ENCODE assay signal across 1 cellular context in genomic region chr3:133675631-133676335, GRCh38.
A peak's percentile ranks its signal among the peaks of the same experiment; 100 is the strongest.
TF ChIP-seq lines count a peak whose summit lies in the region.

No MANE protein-coding gene starts in this region.

TF ChIP-seq in HepG2, 621 proteins besides CTCF, POLR2A, EP300 and RAD21 (continued from another document and continues in another):
- TF ChIP-seq SNAI1 (CRISPR knock-in tag; IDR thresholded peaks at IDR 0.05; ENCODE audit: borderline replicate concordance) (no peak), MATR3 (CRISPR knock-in tag; IDR thresholded peaks at IDR 0.05) (no peak), SMAD9 (CRISPR knock-in tag; IDR thresholded peaks at IDR 0.05) (no peak), MEF2D (CRISPR knock-in tag; IDR thresholded peaks at IDR 0.05) (peak; percentile 99), GMEB1 (CRISPR knock-in tag; IDR thresholded peaks at IDR 0.05; ENCODE audit: borderline replicate concordance) (0 out of 2 replicates have a peak, but pooled peaks have one; percentile 21), MED13 (CRISPR knock-in tag; IDR thresholded peaks at IDR 0.05) (no peak), KMT2A (CRISPR knock-in tag; IDR thresholded peaks at IDR 0.05) (no peak), ZNF749 (CRISPR knock-in tag; IDR thresholded peaks at IDR 0.05; ENCODE audit: borderline replicate concordance) (no peak), PLSCR1 (CRISPR knock-in tag; IDR thresholded peaks at IDR 0.05; ENCODE audit: borderline replicate concordance) (no peak), GTF3A (CRISPR knock-in tag; conservative IDR thresholded peaks at IDR 0.05) (0 out of 2 replicates have a peak, but pooled peaks have one; percentile 18), TMF1 (CRISPR knock-in tag; IDR thresholded peaks at IDR 0.05; ENCODE audit: low read depth) (no peak), ZNF354B (CRISPR knock-in tag; IDR thresholded peaks at IDR 0.05) (no peak), ZNF224 (CRISPR knock-in tag; IDR thresholded peaks at IDR 0.05) (no peak), RELA (CRISPR knock-in tag; IDR thresholded peaks at IDR 0.05) (no peak), NCOA2 (CRISPR knock-in tag; IDR thresholded peaks at IDR 0.05) (peak; percentile 86), XBP1 (CRISPR knock-in tag; IDR thresholded peaks at IDR 0.05) (no peak), GATA4 (IDR thresholded peaks at IDR 0.05; ENCODE audit: borderline replicate concordance, low read depth) (no peak), TIGD3 (CRISPR knock-in tag; IDR thresholded peaks at IDR 0.05; ENCODE audit: borderline replicate concordance) (no peak), POLR2G (IDR thresholded peaks at IDR 0.05; ENCODE audit: low read depth, low read length) (no peak), PITX1 (CRISPR knock-in tag; IDR thresholded peaks at IDR 0.05) (peak; percentile 87), U2AF1 (optimal IDR thresholded peaks at IDR 0.05; ENCODE audit: low read depth, low read length) (no peak), ZNF326 (CRISPR knock-in tag; IDR thresholded peaks at IDR 0.05; ENCODE audit: borderline replicate concordance) (no peak), BCL6 (CRISPR knock-in tag; IDR thresholded peaks at IDR 0.05) (peak; percentile 89), DMAP1 (CRISPR knock-in tag; IDR thresholded peaks at IDR 0.05) (no peak), CEBPB (IDR thresholded peaks at IDR 0.05; ENCODE audit: borderline replicate concordance, low read depth, low read length) (peak; percentile 80), ZNF777 (CRISPR knock-in tag; IDR thresholded peaks at IDR 0.05) (no peak), NFKB2 (CRISPR knock-in tag; IDR thresholded peaks at IDR 0.05; ENCODE audit: borderline replicate concordance) (no peak), HNF4G (IDR thresholded peaks at IDR 0.05; ENCODE audit: borderline replicate concordance, low read depth, low read length) (peak; percentile 54; the same call in 1 of the 2 replicates), HNF4G (CRISPR knock-in tag; IDR thresholded peaks at IDR 0.05; ENCODE audit: borderline replicate concordance, low read depth) (no peak), SP2 (CRISPR knock-in tag; IDR thresholded peaks at IDR 0.05) (no peak), HDAC1 (CRISPR knock-in tag; IDR thresholded peaks at IDR 0.05) (peak; percentile 71), ARID4A (CRISPR knock-in tag; IDR thresholded peaks at IDR 0.05; ENCODE audit: borderline replicate concordance) (peak; percentile 60; the same call in 1 of the 2 replicates), ZEB1 (IDR thresholded peaks at IDR 0.05; ENCODE audit: insufficient replicate concordance, low read depth) (peak; percentile 57), ZNF704 (CRISPR knock-in tag; IDR thresholded peaks at IDR 0.05; ENCODE audit: borderline replicate concordance) (no peak), MED1 (CRISPR knock-in tag; IDR thresholded peaks at IDR 0.05) (peak; percentile 91), GLMP (CRISPR knock-in tag; IDR thresholded peaks at IDR 0.05; ENCODE audit: borderline replicate concordance) (no peak), ONECUT2 (CRISPR knock-in tag; IDR thresholded peaks at IDR 0.05) (0 out of 2 replicates have a peak, but pooled peaks have one; percentile 29), ZNF3 (CRISPR knock-in tag; IDR thresholded peaks at IDR 0.05) (no peak), IKZF1 (IDR thresholded peaks at IDR 0.05) (no peak), ZNF709 (CRISPR knock-in tag; IDR thresholded peaks at IDR 0.05) (0 out of 2 replicates have a peak, but pooled peaks have one; percentile 15), PHF21A (CRISPR knock-in tag; IDR thresholded peaks at IDR 0.05) (peak; percentile 92), PHF8 (CRISPR knock-in tag; IDR thresholded peaks at IDR 0.05) (no peak), HMGXB4 (CRISPR knock-in tag; IDR thresholded peaks at IDR 0.05; ENCODE audit: borderline replicate concordance in 1 of 2, low read depth in 1 of 2) (peak in 1 of 2 experiments; percentile 19; a peak in 1 of 4 replicates), MTA1 (CRISPR knock-in tag; IDR thresholded peaks at IDR 0.05; ENCODE audit: borderline replicate concordance) (no peak; the same call in 1 of the 2 replicates), GATAD1 (CRISPR knock-in tag; IDR thresholded peaks at IDR 0.05) (0 out of 2 replicates have a peak, but pooled peaks have one; percentile 11), ZNF33A (CRISPR knock-in tag; IDR thresholded peaks at IDR 0.05; ENCODE audit: borderline replicate concordance) (0 out of 2 replicates have a peak, but pooled peaks have one; percentile 13), RBM22 (optimal IDR thresholded peaks at IDR 0.05; ENCODE audit: low read length) (no peak), ZNF296 (CRISPR knock-in tag; conservative IDR thresholded peaks at IDR 0.05) (no peak), TCF12 (IDR thresholded peaks at IDR 0.05) (no peak), TCF12 (CRISPR knock-in tag; IDR thresholded peaks at IDR 0.05) (0 out of 2 replicates have a peak, but pooled peaks have one; percentile 45), ZNF570 (CRISPR knock-in tag; IDR thresholded peaks at IDR 0.05; ENCODE audit: borderline replicate concordance) (no peak), ZNF121 (CRISPR knock-in tag; IDR thresholded peaks at IDR 0.05) (no peak), CBX1 (IDR thresholded peaks at IDR 0.05; ENCODE audit: low read depth) (no peak), SUZ12 (IDR thresholded peaks at IDR 0.05; ENCODE audit: low read depth, low read length) (no peak), SAFB2 (CRISPR knock-in tag; IDR thresholded peaks at IDR 0.05; ENCODE audit: borderline replicate concordance, low read depth) (no peak; the same call in 1 of the 2 replicates), MAFK (conservative IDR thresholded peaks at IDR 0.05 in 1 of 2, IDR thresholded peaks at IDR 0.05 in 1 of 2; ENCODE audit: low read length in 2 of 2) (0 out of 4 replicates have a peak, but pooled peaks of 1 of the 2 experiments have one; percentile 0), RARG (CRISPR knock-in tag; IDR thresholded peaks at IDR 0.05; ENCODE audit: low read depth) (0 out of 2 replicates have a peak, but pooled peaks have one; percentile 81), KDM2A (CRISPR knock-in tag; IDR thresholded peaks at IDR 0.05; ENCODE audit: borderline replicate concordance, low read depth) (no peak), DRAP1 (CRISPR knock-in tag; IDR thresholded peaks at IDR 0.05) (no peak), MTA3 (CRISPR knock-in tag; IDR thresholded peaks at IDR 0.05) (no peak), HOXA7 (CRISPR knock-in tag; IDR thresholded peaks at IDR 0.05) (no peak), THYN1 (CRISPR knock-in tag; IDR thresholded peaks at IDR 0.05; ENCODE audit: borderline replicate concordance, low read depth) (no peak)
- TF ChIP-seq, protein P1, sequence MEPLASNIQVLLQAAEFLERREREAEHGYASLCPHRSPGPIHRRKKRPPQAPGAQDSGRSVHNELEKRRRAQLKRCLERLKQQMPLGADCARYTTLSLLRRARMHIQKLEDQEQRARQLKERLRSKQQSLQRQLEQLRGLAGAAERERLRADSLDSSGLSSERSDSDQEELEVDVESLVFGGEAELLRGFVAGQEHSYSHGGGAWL (CRISPR knock-in tag; IDR thresholded peaks at IDR 0.05): no peak
- TF ChIP-seq, protein P2, sequence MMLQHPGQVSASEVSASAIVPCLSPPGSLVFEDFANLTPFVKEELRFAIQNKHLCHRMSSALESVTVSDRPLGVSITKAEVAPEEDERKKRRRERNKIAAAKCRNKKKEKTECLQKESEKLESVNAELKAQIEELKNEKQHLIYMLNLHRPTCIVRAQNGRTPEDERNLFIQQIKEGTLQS (CRISPR knock-in tag; IDR thresholded peaks at IDR 0.05): no peak
- TF ChIP-seq, protein P3, sequence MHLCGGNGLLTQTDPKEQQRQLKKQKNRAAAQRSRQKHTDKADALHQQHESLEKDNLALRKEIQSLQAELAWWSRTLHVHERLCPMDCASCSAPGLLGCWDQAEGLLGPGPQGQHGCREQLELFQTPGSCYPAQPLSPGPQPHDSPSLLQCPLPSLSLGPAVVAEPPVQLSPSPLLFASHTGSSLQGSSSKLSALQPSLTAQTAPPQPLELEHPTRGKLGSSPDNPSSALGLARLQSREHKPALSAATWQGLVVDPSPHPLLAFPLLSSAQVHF (CRISPR knock-in tag; IDR thresholded peaks at IDR 0.05): no peak
